ENCODE assay signal across 1 cellular context in genomic region chr20:17816804-17817590, GRCh38.
TF ChIP-seq lines count a peak whose summit lies in the region.

No MANE protein-coding gene starts in this region.

TF ChIP-seq in HepG2, 621 proteins besides CTCF, POLR2A, EP300 and RAD21 (continued from another document):
- TF ChIP-seq ZMAT3 (CRISPR knock-in tag; conservative IDR thresholded peaks at IDR 0.05): no peak
- no peak for TF ChIP-seq ZNF326 (CRISPR knock-in tag; IDR thresholded peaks at IDR 0.05; ENCODE audit: borderline replicate concordance)
- no peak for TF ChIP-seq SUZ12 (IDR thresholded peaks at IDR 0.05; ENCODE audit: low read depth, low read length)
- TF ChIP-seq ZNF337 (CRISPR knock-in tag; IDR thresholded peaks at IDR 0.05; ENCODE audit: borderline replicate concordance, low read depth): no peak
- no peak for TF ChIP-seq KLF13 (CRISPR knock-in tag; IDR thresholded peaks at IDR 0.05)
- 0 out of 2 replicates have a peak, but pooled peaks have one; percentile 26 for TF ChIP-seq ZNF768 (CRISPR knock-in tag; IDR thresholded peaks at IDR 0.05)
- no peak for TF ChIP-seq TP53 (CRISPR knock-in tag; conservative IDR thresholded peaks at IDR 0.05)
- no peak for TF ChIP-seq AKAP8 (CRISPR knock-in tag; IDR thresholded peaks at IDR 0.05)
- no peak for TF ChIP-seq NFE2L2 (IDR thresholded peaks at IDR 0.05; ENCODE audit: low read length)
- 0 out of 2 replicates have a peak, but pooled peaks have one; percentile 40 for TF ChIP-seq HNRNPL (IDR thresholded peaks at IDR 0.05; ENCODE audit: low read depth, low read length)
- 0 out of 2 replicates have a peak, but pooled peaks have one; percentile 30 for TF ChIP-seq ZNF556 (CRISPR knock-in tag; IDR thresholded peaks at IDR 0.05; ENCODE audit: borderline replicate concordance)
- TF ChIP-seq SYNCRIP (IDR thresholded peaks at IDR 0.05; ENCODE audit: insufficient read depth, low read depth, low read length): no peak
- 0 out of 2 replicates have a peak, but pooled peaks have one; percentile 39 for TF ChIP-seq ZFP90 (CRISPR knock-in tag; IDR thresholded peaks at IDR 0.05; ENCODE audit: borderline replicate concordance)
- TF ChIP-seq PRPF4 (IDR thresholded peaks at IDR 0.05; ENCODE audit: low read depth, low read length, poor library complexity, severe bottlenecking): no peak
- TF ChIP-seq ZNF263 (CRISPR knock-in tag; IDR thresholded peaks at IDR 0.05): no peak
- TF ChIP-seq REXO4 (CRISPR knock-in tag; IDR thresholded peaks at IDR 0.05; ENCODE audit: borderline replicate concordance): no peak
- peak; percentile 19; the same call in 1 of the 2 replicates for TF ChIP-seq HIC2 (CRISPR knock-in tag; IDR thresholded peaks at IDR 0.05; ENCODE audit: low read depth)
TF ChIP-seq in HepG2: peak in this region for 13.
